9 cellular contexts compared by ENCODE assay signal in genomic region chr1:206471415-206471801, GRCh38. TPM values are rescaled to one million over a fixed set of nuclear protein-coding genes. Genes with fewer than 3 reads are reported as not detected.
DNase-seq lines count a peak whose midpoint lies in the region; ATAC-seq and TF ChIP-seq lines count a peak whose summit lies in the region.
"Had no signal": no experiment of that assay in that cellular context is flagged by ENCODE, and none has a peak within 500 bp of the region (broad histone marks: within the 10 kb centered on the region; RNA-seq: fewer than 3 reads in every experiment).

No MANE protein-coding gene starts in this region.

- H3K9ac ChIP-seq in BLaER1 (peak overlapping the region; percentile 74), HCT116 (ENCODE audit: low read length) (peak overlapping the region; percentile 62; the same call in 1 of the 2 replicates), mesenchymal stem cell (ENCODE audit: low read length) (peak overlapping the region; percentile 86)

- H2BK15ac ChIP-seq in mesenchymal stem cell (ENCODE audit: low read depth, poor library complexity, severe bottlenecking), result peak overlapping the region; percentile 82

- H3K4me3 ChIP-seq in BLaER1 (peak overlapping the region; percentile 69), HCT116 (replicated peaks in 1 of 2; ENCODE audit: low read depth in 1 of 2, low read length in 2 of 2) (peak overlapping the region; percentile 66 to 80), mesenchymal stem cell (ENCODE audit: insufficient read depth in 1 of 2, low read depth in 1 of 2, low read length in 2 of 2) (peak overlapping the region in 1 of 2 experiments; percentile 89)

- peak overlapping the region; percentile 78; the same call in 1 of the 2 replicates for H3K27ac ChIP-seq in BLaER1
- no peak overlapping the region for H3K27ac ChIP-seq in HCT116 (ENCODE audit: low read depth, low read length)
- H3K27ac ChIP-seq in mesenchymal stem cell (ENCODE audit: low read length, poor library complexity, severe bottlenecking), result peak overlapping the region; percentile 88
- H3K27ac ChIP-seq: SK-N-MC had no signal

- DNase-seq in HCT116 (ENCODE audit: low read depth, low spot score), result no peak
- DNase-seq in mesenchymal stem cell, result peak; percentile 38
- no peak for DNase-seq in hypothalamus (lab: John Stamatoyannopoulos, UW)
- no peak for DNase-seq in NCI-H2029 treated with DMSO at 0.1 percent for 48 hours (lab: John Stamatoyannopoulos, UW)
- no peak for DNase-seq in activated gamma-delta T cell (lab: John Stamatoyannopoulos, UW)
- DNase-seq in head of caudate nucleus, result no peak

- H3K4me3 Mint-ChIP-seq in activated T-helper 17 cell treated with anti-CD3 and anti-CD28 coated beads, Interleukin-2, amount 50 U/mL, for 72 hours, result peak overlapping the region; percentile 95

- H3K9me2 ChIP-seq in HCT116 (ENCODE audit: insufficient read depth), result no peaks in the 10 kb centered on the region

- RAD21 ChIA-PET in HCT116 (lab: Charles Lee; ENCODE audit: low non-redundant PET in 1 of 2, low total read pairs in 2 of 2, uncharacterized antibody in 2 of 2, unreplicated experiment in 2 of 2), result interaction anchor here (0.9 to 1.1 kb wide), 2 partner anchors 8 to 25 kb away, joined by 3 to 4 read pairs; no protein-coding TSS in a partner anchor

- no peaks in the 10 kb centered on the region for H3K9me3 Mint-ChIP-seq in activated T-helper 17 cell treated with anti-CD3 and anti-CD28 coated beads, Interleukin-2, amount 50 U/mL, for 72 hours

- BruUV-seq in HCT116 (replicated peaks; lab: Mats Ljungman, UMichigan), result no TSS peak

- 32% methylated on average over 7 of the region's 7 CpGs for WGBS in mesenchymal stem cell

- H3K27ac Mint-ChIP-seq in activated T-helper 17 cell treated with anti-CD3 and anti-CD28 coated beads, Interleukin-2, amount 50 U/mL, for 72 hours, result peak overlapping the region; percentile 90

- H3K79me2 ChIP-seq in HCT116 (ENCODE audit: insufficient read depth, low read length), result no peaks in the 10 kb centered on the region

- no peak for TF ChIP-seq POLR2A in HCT116 (IDR thresholded peaks at IDR 0.05; ENCODE audit: borderline replicate concordance, extremely low read depth, insufficient read depth, insufficient read length)

- peak overlapping the region; percentile 91 for H4K91ac ChIP-seq in mesenchymal stem cell (ENCODE audit: low read length)

- ATAC-seq in HCT116, result no peak
- peak; percentile 41 for ATAC-seq in activated T-helper 17 cell treated with anti-CD3 and anti-CD28 coated beads, Interleukin-2, amount 50 U/mL, for 72 hours (replicated peaks)

- H3K36me3 Mint-ChIP-seq in activated T-helper 17 cell treated with anti-CD3 and anti-CD28 coated beads, Interleukin-2, amount 50 U/mL, for 72 hours (ENCODE audit: low read depth), result peaks cover 43% of the 10 kb centered on the region

- intact Hi-C loops in HCT116 (cut with micrococcal nuclease), result no loop called here
- intact Hi-C loops in head of caudate nucleus (cut with DNase I), result no loop called here

- no peaks in the 10 kb centered on the region for H3K9me3 ChIP-seq in BLaER1
- H3K9me3 ChIP-seq in HCT116 (ENCODE audit: control insufficient read depth in 1 of 2, insufficient read depth in 1 of 2, low read depth in 1 of 2, low read length in 2 of 2), result no peaks in the 10 kb centered on the region
- no peaks in the 10 kb centered on the region for H3K9me3 ChIP-seq in mesenchymal stem cell (ENCODE audit: control insufficient read depth, low read length)

- H3K4ac ChIP-seq in mesenchymal stem cell (ENCODE audit: low read depth in 1 of 2, low read length in 2 of 2), result peak overlapping the region in 1 of 2 experiments; percentile 3

- H2AK5ac ChIP-seq in mesenchymal stem cell (ENCODE audit: low read length, severe bottlenecking), result peak overlapping the region; percentile 49

- H3K4me2 ChIP-seq in BLaER1, result peak overlapping the region; percentile 100
- peak overlapping the region; percentile 87 for H3K4me2 ChIP-seq in HCT116 (ENCODE audit: low read length)
- H3K4me2 ChIP-seq in mesenchymal stem cell (ENCODE audit: low read length, poor library complexity, severe bottlenecking), result peak overlapping the region; percentile 93

- H3K27me3 Mint-ChIP-seq in activated T-helper 17 cell treated with anti-CD3 and anti-CD28 coated beads, Interleukin-2, amount 50 U/mL, for 72 hours, result no peaks in the 10 kb centered on the region

- H2AFZ ChIP-seq in HCT116 (ENCODE audit: low read depth, low read length, poor library complexity, severe bottlenecking) (no peak overlapping the region), mesenchymal stem cell (ENCODE audit: low read depth, low read length) (no peak overlapping the region)

- H3K14ac ChIP-seq in mesenchymal stem cell (ENCODE audit: low read length in 2 of 2), result peak overlapping the region in 1 of 2 experiments; percentile 50

- H3K18ac ChIP-seq in mesenchymal stem cell (ENCODE audit: low read depth in 1 of 2, low read length in 2 of 2), result peak overlapping the region; percentile 11 to 52

- H3K4me1 Mint-ChIP-seq in activated T-helper 17 cell treated with anti-CD3 and anti-CD28 coated beads, Interleukin-2, amount 50 U/mL, for 72 hours, result peaks cover 62% of the 10 kb centered on the region

- no peak overlapping the region for H3K23ac ChIP-seq in mesenchymal stem cell (ENCODE audit: low read length in 2 of 2)

- peak overlapping the region; percentile 77 for H4K8ac ChIP-seq in mesenchymal stem cell (ENCODE audit: low read length)

- peak overlapping the region; percentile 11 to 55 for H2BK12ac ChIP-seq in mesenchymal stem cell (ENCODE audit: low read length in 2 of 2)

- CTCF ChIA-PET in HCT116 (lab: Charles Lee), result interaction anchor here (2.4 kb wide), 1 partner anchor 8 kb away, joined by 21 read pairs; no protein-coding TSS in a partner anchor

- H2BK5ac ChIP-seq in mesenchymal stem cell (ENCODE audit: low read depth, low read length, poor library complexity, severe bottlenecking), result no peak overlapping the region

- no peaks in the 10 kb centered on the region for H3K27me3 ChIP-seq in BLaER1
- no peaks in the 10 kb centered on the region for H3K27me3 ChIP-seq in HCT116 (ENCODE audit: insufficient read depth, low read length)
- no peaks in the 10 kb centered on the region for H3K27me3 ChIP-seq in mesenchymal stem cell (ENCODE audit: control insufficient read depth in 1 of 2, insufficient read depth in 1 of 2, low read length in 2 of 2)

- no peak for TF ChIP-seq CTCF in HCT116 (IDR thresholded peaks at IDR 0.05 in 2 of 3, conservative IDR thresholded peaks at IDR 0.05 in 1 of 3; ENCODE audit: borderline replicate concordance in 1 of 3, insufficient read depth in 1 of 3, low read depth in 2 of 3, low read length in 2 of 3)

- POLR2A ChIA-PET in HCT116 (lab: Charles Lee), result no interaction called here

- no peaks in the 10 kb centered on the region for H4K20me1 ChIP-seq in BLaER1
- no peaks in the 10 kb centered on the region for H4K20me1 ChIP-seq in HCT116 (ENCODE audit: insufficient read depth)

- no peak for TF ChIP-seq RAD21 in HCT116 (IDR thresholded peaks at IDR 0.05; ENCODE audit: low read depth)

- H2BK120ac ChIP-seq in mesenchymal stem cell (ENCODE audit: low read depth, low read length), result peak overlapping the region; percentile 59

- peaks cover 30% of the 10 kb centered on the region for H3K36me3 ChIP-seq in BLaER1
- H3K36me3 ChIP-seq in HCT116 (ENCODE audit: control insufficient read depth in 1 of 2, insufficient read depth in 2 of 2, low read length in 2 of 2), result no peaks in the 10 kb centered on the region
- H3K36me3 ChIP-seq in mesenchymal stem cell (ENCODE audit: control insufficient read depth in 1 of 2, insufficient read depth in 2 of 2, low read depth in 1 of 2, low read length in 2 of 2), result peaks cover 23 to 24% of the 10 kb centered on the region in 2 experiments

- H3K79me1 ChIP-seq in mesenchymal stem cell (replicated peaks; ENCODE audit: low read length, poor library complexity, severe bottlenecking), result peaks cover 7% of the 10 kb centered on the region

- H3K4me1 ChIP-seq in BLaER1 (peaks cover 66% of the 10 kb centered on the region), HCT116 (ENCODE audit: control insufficient read depth in 1 of 2, insufficient read depth in 2 of 2, low read length in 2 of 2) (peaks cover 19 to 31% of the 10 kb centered on the region in 2 experiments; a peak in 3 of 4 replicates), mesenchymal stem cell (ENCODE audit: control insufficient read depth, insufficient read depth, low read depth, low read length) (peaks cover 41% of the 10 kb centered on the region)

TF ChIP-seq in HCT116, 20 proteins besides CTCF, POLR2A, EP300 and RAD21 (continues in another document):
- TF ChIP-seq CBX3 (IDR thresholded peaks at IDR 0.05; ENCODE audit: low read depth) (no peak), JUND (IDR thresholded peaks at IDR 0.05) (no peak), ELF1 (IDR thresholded peaks at IDR 0.05; ENCODE audit: borderline replicate concordance, low read depth) (no peak), YY1 (IDR thresholded peaks at IDR 0.05; ENCODE audit: extremely low read depth, insufficient replicate concordance, low read depth, low read length) (no peak), SP1 (IDR thresholded peaks at IDR 0.05; ENCODE audit: low read depth) (no peak), FOSL1 (IDR thresholded peaks at IDR 0.05; ENCODE audit: low read depth) (no peak), ZFX (IDR thresholded peaks at IDR 0.05) (no peak), POLR2AphosphoS5 (IDR thresholded peaks at IDR 0.05; ENCODE audit: low read depth, low read length) (no peak), EZH2phosphoT487 (IDR thresholded peaks at IDR 0.05; ENCODE audit: borderline replicate concordance) (no peak), TCF7L2 (IDR thresholded peaks at IDR 0.05; ENCODE audit: borderline replicate concordance, extremely low read depth, insufficient read depth, insufficient read length) (no peak)

RNA-seq across cellular contexts. Expression of gene IKBKE, which starts 1.1 kb away (rescaled TPM):
- total RNA-seq in HCT116 (2021; ENCODE audit: unreplicated experiment), result 5.1 TPM
- 3.5 TPM in 2 replicates for polyA plus RNA-seq in HCT116 (2012)
- 10 to 100 TPM; 21.7 to 26.6 TPM for total RNA-seq in activated T-helper 17 cell treated with anti-CD3 and anti-CD28 coated beads, Interleukin-2, amount 50 U/mL, for 72 hours
- 15.5 TPM for polyA plus RNA-seq in mesenchymal stem cell (2013, experiment 1 of 2)
- polyA plus RNA-seq in mesenchymal stem cell (2013, experiment 2 of 2), result 15.3 TPM

RNA-seq across cellular contexts. Expression of gene RASSF5, which starts 35.9 kb away (rescaled TPM):
- total RNA-seq in HCT116 (2021; ENCODE audit: unreplicated experiment), result 5.4 TPM
- polyA plus RNA-seq in HCT116 (2012), result 3.9 and 4.5 TPM in 2 replicates
- 100 to 1,000 TPM; 162 to 227 TPM for total RNA-seq in activated T-helper 17 cell treated with anti-CD3 and anti-CD28 coated beads, Interleukin-2, amount 50 U/mL, for 72 hours
- polyA plus RNA-seq in mesenchymal stem cell (2013, experiment 1 of 2), result 0.93 TPM
- polyA plus RNA-seq in mesenchymal stem cell (2013, experiment 2 of 2), result 1.2 TPM

Comparison
In these comparisons a context has a peak if more than half of its experiments do, and no peak if none do; other contexts are left out.
1. RNA of gene RASSF5, which starts 35.9 kb away (total RNA-seq): 162 to 227 TPM in activated T-helper 17 cell treated with anti-CD3 and anti-CD28 coated beads, Interleukin-2, amount 50 U/mL, for 72 hours; 5.4 TPM in HCT116 (single experiment); every median in the first group is over 10 times any median in the second.
2. Peak in every context shown above with its lines, with median percentiles within 50 percentile points of each other: H3K4me2 ChIP-seq and H3K9ac ChIP-seq.